24 cellular contexts compared by ENCODE assay signal in genomic region chr16:54060599-54061355, GRCh38.
"Had no signal": no experiment of that assay in that cellular context is flagged by ENCODE, and none has a peak within 500 bp of the region (broad histone marks: within the 10 kb centered on the region; RNA-seq: fewer than 3 reads in every experiment).

No MANE protein-coding gene starts in this region.

- H3K9me3 Mint-ChIP-seq: activated T-cell treated with anti-CD3 and anti-CD28 coated beads, Interleukin-2, amount 50 U/mL, for 72 hours; memory B cell; naive thymus-derived CD8-positive, alpha-beta T cell; neural progenitor cell had no signal

- H3K4me3 ChIP-seq: body of pancreas, esophagus muscularis mucosa, heart right ventricle, neural progenitor cell, right atrium auricular region, testis, transverse colon had no signal

- H3K27ac ChIP-seq: body of pancreas, esophagus muscularis mucosa, foreskin keratinocyte, heart right ventricle, neural progenitor cell, right atrium auricular region, testis, transverse colon, VCaP had no signal

- H3K4me2 ChIP-seq: neural progenitor cell had no signal

- H3K36me3 ChIP-seq: neural progenitor cell, right atrium auricular region, transverse colon had no signal

- H3K4me3 Mint-ChIP-seq: activated naive CD8-positive, alpha-beta T cell; activated T-cell treated with anti-CD3 and anti-CD28 coated beads, Interleukin-2, amount 50 U/mL, for 72 hours; memory B cell; naive thymus-derived CD8-positive, alpha-beta T cell; neural progenitor cell had no signal

- DNase-seq: activated CD4-positive, alpha-beta T cell treated with anti-CD3 and anti-CD28 coated beads for 4 hours; activated CD4-positive, alpha-beta T cell treated with anti-CD3 and anti-CD28 coated beads, Interleukin-2, amount 50 U/mL, for 4 hours; activated effector memory CD4-positive, alpha-beta T cell treated with Interleukin-2 at 50 U/mL for 16 hours; activated naive CD4-positive, alpha-beta T cell treated with Interleukin-2 at 50 U/mL for 16 hours; activated T-cell treated with anti-CD3 and anti-CD28 coated beads for 4 hours; activated T-cell treated with anti-CD3 and anti-CD28 coated beads, Interleukin-2, amount 50 U/mL, for 72 hours; aorta; body of pancreas; dermis blood vessel endothelial cell; effector CD4-positive, alpha-beta T cell; foreskin keratinocyte; heart right ventricle; naive thymus-derived CD8-positive, alpha-beta T cell; stimulated activated CD4-positive, alpha-beta T cell treated with anti-CD3 and anti-CD28 coated beads, Interleukin-15, amount 100 ng/mL, for 24 hours; stimulated activated CD4-positive, alpha-beta T cell treated with anti-CD3 and anti-CD28 coated beads, Interleukin-2, amount 100 ng/mL, for 24 hours; stimulated activated naive CD4-positive, alpha-beta T cell; testis; transverse colon had no signal

- H3K9ac ChIP-seq: neural progenitor cell had no signal

- H3K27me3 Mint-ChIP-seq: activated naive CD8-positive, alpha-beta T cell; memory B cell; naive thymus-derived CD8-positive, alpha-beta T cell had no signal

- H3K4me1 ChIP-seq: body of pancreas, foreskin keratinocyte, testis, transverse colon had no signal

- H3K4me1 Mint-ChIP-seq: memory B cell had no signal

- H3K27ac Mint-ChIP-seq: activated naive CD8-positive, alpha-beta T cell; activated T-cell treated with anti-CD3 and anti-CD28 coated beads, Interleukin-2, amount 50 U/mL, for 72 hours; memory B cell; naive thymus-derived CD8-positive, alpha-beta T cell; neural progenitor cell had no signal

- H2AFZ ChIP-seq: neural progenitor cell had no signal

- ATAC-seq: activated T-cell treated with anti-CD3 and anti-CD28 coated beads, Interleukin-2, amount 50 U/mL, for 72 hours; body of pancreas; foreskin keratinocyte; naive thymus-derived CD8-positive, alpha-beta T cell had no signal

- H3K9me3 ChIP-seq: body of pancreas, esophagus muscularis mucosa, right atrium auricular region, testis, transverse colon had no signal

- H3K27me3 ChIP-seq: body of pancreas, esophagus muscularis mucosa, foreskin keratinocyte, heart right ventricle, neural progenitor cell, right atrium auricular region, testis, transverse colon had no signal
